Comparison of ENCODE assay signal across 1 cellular context in genomic region chr21:31558839-31559367, GRCh38.
TF ChIP-seq lines count a peak whose summit lies in the region.

No MANE protein-coding gene starts in this region.

TF ChIP-seq in SK-N-SH, 30 proteins besides CTCF, POLR2A, EP300 and RAD21 (continued from another document):
- TF ChIP-seq FOXJ3 (CRISPR knock-in tag; IDR thresholded peaks at IDR 0.05) (no peak), TAF1 (IDR thresholded peaks at IDR 0.05; ENCODE audit: borderline replicate concordance, low read depth, low read length) (no peak), GATA2 (CRISPR knock-in tag; IDR thresholded peaks at IDR 0.05) (no peak), GABPA (IDR thresholded peaks at IDR 0.05; ENCODE audit: low read depth) (no peak), FOSL2 (IDR thresholded peaks at IDR 0.05; ENCODE audit: borderline replicate concordance, low read depth) (no peak), FOXM1 (IDR thresholded peaks at IDR 0.05; ENCODE audit: low read depth) (no peak), CHD2 (IDR thresholded peaks at IDR 0.05; ENCODE audit: low read length, partially characterized antibody) (no peak), TEAD4 (IDR thresholded peaks at IDR 0.05; ENCODE audit: borderline replicate concordance, insufficient read depth) (no peak), SIN3A (IDR thresholded peaks at IDR 0.05; ENCODE audit: borderline replicate concordance, low read depth, low read length) (peak; percentile 51; the same call in 1 of the 2 replicates), POLR2AphosphoS5 (IDR thresholded peaks at IDR 0.05; ENCODE audit: low read depth, low read length) (no peak), MXI1 (IDR thresholded peaks at IDR 0.05; ENCODE audit: low read depth, low read length) (peak; percentile 82), RCOR1 (IDR thresholded peaks at IDR 0.05; ENCODE audit: low read length) (0 out of 2 replicates have a peak, but pooled peaks have one; percentile 3), YY1 (IDR thresholded peaks at IDR 0.05; ENCODE audit: low read depth) (no peak), NRF1 (IDR thresholded peaks at IDR 0.05; ENCODE audit: low read depth, low read length) (no peak), RFX5 (IDR thresholded peaks at IDR 0.05; ENCODE audit: low read length) (no peak), MAX (IDR thresholded peaks at IDR 0.05; ENCODE audit: low read depth) (no peak), MEF2A (IDR thresholded peaks at IDR 0.05; ENCODE audit: borderline replicate concordance, low read depth) (no peak)
TF ChIP-seq in SK-N-SH: peak in this region for 5.
